Comparison of ENCODE assay signal across 9 cellular contexts in the genomic region with DNA sequence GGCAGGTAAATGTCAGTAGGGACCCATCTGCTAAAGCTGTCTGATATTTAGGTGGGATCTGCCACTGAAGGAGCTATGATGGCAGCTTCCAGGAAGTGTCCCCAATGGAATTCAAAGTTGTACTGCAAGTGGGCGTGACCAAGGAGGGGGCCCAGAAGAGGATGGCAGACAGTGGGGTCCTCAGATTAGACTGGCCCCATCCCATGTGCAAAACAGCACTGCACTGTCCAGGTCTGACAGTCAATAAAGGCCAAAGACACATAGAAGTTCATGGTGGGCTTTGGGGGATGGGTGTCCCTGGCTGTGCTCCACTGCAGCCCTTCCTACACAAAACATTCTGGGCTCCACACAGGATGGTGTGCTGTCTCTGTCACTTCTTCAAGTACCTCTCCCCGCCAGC. TPM values are rescaled to one million over a fixed set of nuclear protein-coding genes. Genes with fewer than 3 reads are reported as not detected.
"Had no signal": no experiment of that assay in that cellular context is flagged by ENCODE, and none has a peak within 500 bp of the region (broad histone marks: within the 10 kb centered on the region; RNA-seq: fewer than 3 reads in every experiment).

No MANE protein-coding gene starts in this region.

- FAIRE-seq: G401.6, GM12878, GM12891, GM12892, GM18507, GM19239 had no signal

- DNase-seq: GDM1, GF-D8 had no signal

- H3K4me3 ChIP-seq: GM12878 had no signal

- ATAC-seq: GM12878 had no signal

RNA-seq across cellular contexts. Expression of a gene that starts 49.8 kb away (rescaled TPM):
- total RNA-seq: G401 had no signal
